8 cellular contexts compared by ENCODE assay signal in genomic region chr12:131830335-131831020, GRCh38. TPM values are rescaled to one million over a fixed set of nuclear protein-coding genes. Genes with fewer than 3 reads are reported as not detected.
DNase-seq lines count a peak whose midpoint lies in the region; ATAC-seq and TF ChIP-seq lines count a peak whose summit lies in the region.

No MANE protein-coding gene starts in this region.

- H3K27ac Mint-ChIP-seq in activated CD8-positive, alpha-beta T cell treated with anti-CD3 and anti-CD28 coated beads, Interleukin-2, amount 10 ng/mL, durations not matched to agents 7 days and 5 days: no peak overlapping the region

- TF ChIP-seq CTCF in tibial nerve (IDR thresholded peaks at IDR 0.05): peak; percentile 55 to 88 (median 81)

- peak overlapping the region; percentile 68 to 85 (median 77) for H3K4me3 ChIP-seq in BLaER1 treated with 17β-estradiol and CSF1 and Interleukin-3, amounts not matched to agents 10 nM and 100 nM
- H3K4me3 ChIP-seq in mononuclear cell (ENCODE audit: low read length) (peak overlapping the region; percentile 13), tibial nerve (peak overlapping the region; percentile 38 to 78 (median 58))

- no peaks in the 10 kb centered on the region for H3K36me3 Mint-ChIP-seq in activated CD8-positive, alpha-beta T cell treated with anti-CD3 and anti-CD28 coated beads, Interleukin-2, amount 10 ng/mL, durations not matched to agents 7 days and 5 days (ENCODE audit: low read depth)

- DNase-seq in NCI-H128 (lab: John Stamatoyannopoulos, UW; ENCODE audit: unreplicated experiment) (peak; percentile 36), fibroblast of gingiva (ENCODE audit: low read depth) (peak; percentile 88), tibial nerve (ENCODE audit: low spot score in 2 of 2) (peak; percentile 66 to 69)
- no peak for DNase-seq in activated CD8-positive, alpha-beta T cell treated with anti-CD3 and anti-CD28 coated beads, Interleukin-2, amount 10 ng/mL, durations not matched to agents 7 days and 5 days
- no peak for DNase-seq in effector CD8-positive, alpha-beta T cell (lab: John Stamatoyannopoulos, UW)

- WGBS in tibial nerve, 2 donors: 1% methylated on average over 23 to 43 of the region's 57 CpGs

- TF ChIP-seq EP300 in tibial nerve (IDR thresholded peaks at IDR 0.05): peak in 1 of 2 donors; percentile 77

- POLR2A ChIA-PET in activated CD8-positive, alpha-beta T cell treated with anti-CD3 and anti-CD28 coated beads, Interleukin-2, amount 10 ng/mL, durations not matched to agents 7 days and 5 days (lab: Charles Lee): interaction anchor here (0.5 kb wide), 1 partner anchor 16 kb away, joined by 3 read pairs; no protein-coding TSS in a partner anchor

- peaks cover 11% of the 10 kb centered on the region for H3K4me1 Mint-ChIP-seq in activated CD8-positive, alpha-beta T cell treated with anti-CD3 and anti-CD28 coated beads, Interleukin-2, amount 10 ng/mL, durations not matched to agents 7 days and 5 days (ENCODE audit: low read depth)

- peak overlapping the region; percentile 65 to 88 (median 84) for H3K9ac ChIP-seq in BLaER1 treated with 17β-estradiol and CSF1 and Interleukin-3, amounts not matched to agents 10 nM and 100 nM

- peak in 1 of 2 donors; percentile 41 for TF ChIP-seq POLR2A in tibial nerve (IDR thresholded peaks at IDR 0.05)

- no peaks in the 10 kb centered on the region for H3K36me3 ChIP-seq in BLaER1 treated with 17β-estradiol and CSF1 and Interleukin-3, amounts not matched to agents 10 nM and 100 nM
- no peaks in the 10 kb centered on the region for H3K36me3 ChIP-seq in tibial nerve

- H3K4me3 Mint-ChIP-seq in activated CD8-positive, alpha-beta T cell treated with anti-CD3 and anti-CD28 coated beads, Interleukin-2, amount 10 ng/mL, durations not matched to agents 7 days and 5 days: peak overlapping the region; percentile 8

- no peaks in the 10 kb centered on the region for H3K9me3 ChIP-seq in BLaER1 treated with 17β-estradiol and CSF1 and Interleukin-3, amounts not matched to agents 10 nM and 100 nM (replicated peaks in 1 of 11)
- H3K9me3 ChIP-seq in mononuclear cell (ENCODE audit: low read depth, low read length) (no peaks in the 10 kb centered on the region), tibial nerve (no peaks in the 10 kb centered on the region)

- peak overlapping the region in 7 of 11 experiments; percentile 16 to 83 (median 42); a peak in 7 of 22 replicates for H3K27ac ChIP-seq in BLaER1 treated with 17β-estradiol and CSF1 and Interleukin-3, amounts not matched to agents 10 nM and 100 nM
- H3K27ac ChIP-seq in tibial nerve: peak overlapping the region; percentile 61 to 88 (median 74)

- peaks cover 22 to 86% (median 74%) of the 10 kb centered on the region in 10 experiments; a peak in 19 of 20 replicates for H3K4me1 ChIP-seq in BLaER1 treated with 17β-estradiol and CSF1 and Interleukin-3, amounts not matched to agents 10 nM and 100 nM
- H3K4me1 ChIP-seq in mononuclear cell (ENCODE audit: insufficient read depth, low read length) (peaks cover 33% of the 10 kb centered on the region), tibial nerve (peaks cover 0 to 72% (median 15%) of the 10 kb centered on the region in 4 donors)

- H3K27me3 Mint-ChIP-seq in activated CD8-positive, alpha-beta T cell treated with anti-CD3 and anti-CD28 coated beads, Interleukin-2, amount 10 ng/mL, durations not matched to agents 7 days and 5 days (ENCODE audit: low read depth): peaks cover 39% of the 10 kb centered on the region

- peaks cover 0 to 68% (median 61%) of the 10 kb centered on the region in 11 experiments; a peak in 19 of 22 replicates for H4K20me1 ChIP-seq in BLaER1 treated with 17β-estradiol and CSF1 and Interleukin-3, amounts not matched to agents 10 nM and 100 nM

- CTCF ChIA-PET in activated CD8-positive, alpha-beta T cell treated with anti-CD3 and anti-CD28 coated beads, Interleukin-2, amount 10 ng/mL, durations not matched to agents 7 days and 5 days (lab: Charles Lee): interaction anchor here (0.7 to 3.1 kb wide), 3 partner anchors 75 to 726 kb away, joined by 3 to 9 read pairs (median 8); no protein-coding TSS in a partner anchor

- peak; percentile 40 for ATAC-seq in GM18498 (IDR thresholded peaks at IDR 0.05; ENCODE audit: unreplicated experiment)
- ATAC-seq in activated CD8-positive, alpha-beta T cell treated with anti-CD3 and anti-CD28 coated beads, Interleukin-2, amount 10 ng/mL, durations not matched to agents 7 days and 5 days: peak; percentile 24

- peaks cover 49 to 57% (median 51%) of the 10 kb centered on the region in 11 experiments for H3K27me3 ChIP-seq in BLaER1 treated with 17β-estradiol and CSF1 and Interleukin-3, amounts not matched to agents 10 nM and 100 nM
- peaks cover 12% of the 10 kb centered on the region for H3K27me3 ChIP-seq in mononuclear cell (ENCODE audit: insufficient read depth, low read length)
- H3K27me3 ChIP-seq in tibial nerve: peaks cover 0 to 39% of the 10 kb centered on the region in 2 donors

- peak overlapping the region; percentile 91 to 100 (median 98) for H3K4me2 ChIP-seq in BLaER1 treated with 17β-estradiol and CSF1 and Interleukin-3, amounts not matched to agents 10 nM and 100 nM

- H3K9me3 Mint-ChIP-seq in activated CD8-positive, alpha-beta T cell treated with anti-CD3 and anti-CD28 coated beads, Interleukin-2, amount 10 ng/mL, durations not matched to agents 7 days and 5 days (ENCODE audit: insufficient read depth): no peaks in the 10 kb centered on the region

RNA-seq across cellular contexts. Expression of gene MMP17, which starts 2.3 kb away (rescaled TPM):
- total RNA-seq in activated CD8-positive, alpha-beta T cell treated with anti-CD3 and anti-CD28 coated beads, Interleukin-2, amount 10 ng/mL, durations not matched to agents 7 days and 5 days: not detected
- total RNA-seq in mononuclear cell: 5.0 TPM
- total RNA-seq in tibial nerve: 10 to 100 TPM; 10.9 to 65.3 (median 32.6) TPM

Comparison
In these comparisons a context has a peak if more than half of its experiments do, and no peak if none do; other contexts are left out.
1. H3K4me3 ChIP-seq: peak in every context shown above with its lines; median percentile 77 in BLaER1 treated with 17β-estradiol and CSF1 and Interleukin-3, amounts not matched to agents 10 nM and 100 nM; 58 in tibial nerve; 13 in mononuclear cell.
2. DNase-seq: peak in NCI-H128 (single experiment), fibroblast of gingiva (single experiment) and tibial nerve (2 of 2); none in activated CD8-positive, alpha-beta T cell treated with anti-CD3 and anti-CD28 coated beads, Interleukin-2, amount 10 ng/mL, durations not matched to agents 7 days and 5 days (single experiment) and effector CD8-positive, alpha-beta T cell (single experiment).